In genomic region chr2:219609149-219609750, GRCh38 we compare ENCODE assay signal across 18 cellular contexts. TPM values are rescaled to one million over a fixed set of nuclear protein-coding genes. Genes with fewer than 3 reads are reported as not detected.
"Had no signal": no experiment of that assay in that cellular context is flagged by ENCODE, and none has a peak within 500 bp of the region (broad histone marks: within the 10 kb centered on the region; RNA-seq: fewer than 3 reads in every experiment).

No MANE protein-coding gene starts in this region.

- H3K27me3 Mint-ChIP-seq: naive thymus-derived CD4-positive, alpha-beta T cell; stimulated activated naive CD8-positive, alpha-beta T cell treated with anti-CD3 and anti-CD28 coated beads, Interleukin-15, amount 100 ng/mL, for 72 hours had no signal

- H3K27ac ChIP-seq: psoas muscle, thoracic aorta had no signal

- H3K27ac Mint-ChIP-seq: naive thymus-derived CD4-positive, alpha-beta T cell had no signal

- H3K9me3 Mint-ChIP-seq: naive thymus-derived CD4-positive, alpha-beta T cell; stimulated activated naive CD8-positive, alpha-beta T cell treated with anti-CD3 and anti-CD28 coated beads, Interleukin-15, amount 100 ng/mL, for 72 hours had no signal

- DNase-seq: activated CD4-positive, alpha-beta T cell treated with anti-CD3 and anti-CD28 coated beads, Interleukin-2, amount 50 U/mL, for 4 hours; activated effector memory CD4-positive, alpha-beta T cell treated with Interleukin-2 at 50 U/mL for 16 hours; activated naive CD4-positive, alpha-beta T cell treated with anti-CD3 and anti-CD28 coated beads, Interleukin-2, amount 50 U/mL, for 16 hours; activated T-cell treated with anti-CD3 and anti-CD28 coated beads, Interleukin-2, amount 50 U/mL, for 1 hour; caudate nucleus; foreskin melanocyte; mucosa of descending colon; naive thymus-derived CD4-positive, alpha-beta T cell; occipital lobe; psoas muscle; stimulated activated naive CD8-positive, alpha-beta T cell treated with anti-CD3 and anti-CD28 coated beads, Interleukin-15, amount 100 ng/mL, for 72 hours had no signal

- H3K9me3 ChIP-seq: adrenal gland, mucosa of descending colon, psoas muscle, thoracic aorta had no signal

- H3K27me3 ChIP-seq: adrenal gland had no signal

- H3K4me3 ChIP-seq: adrenal gland, coronary artery, mucosa of descending colon, psoas muscle, thoracic aorta had no signal

- H3K4me1 ChIP-seq: adrenal gland, psoas muscle had no signal

- ATAC-seq: left lobe of liver; mucosa of descending colon; naive thymus-derived CD4-positive, alpha-beta T cell; psoas muscle; sciatic nerve; stimulated activated naive CD8-positive, alpha-beta T cell treated with anti-CD3 and anti-CD28 coated beads, Interleukin-15, amount 100 ng/mL, for 72 hours had no signal

- H3K4me3 Mint-ChIP-seq: naive thymus-derived CD4-positive, alpha-beta T cell; stimulated activated naive CD8-positive, alpha-beta T cell treated with anti-CD3 and anti-CD28 coated beads, Interleukin-15, amount 100 ng/mL, for 72 hours had no signal

RNA-seq across cellular contexts. Expression of gene SLC4A3, which starts 18.2 kb away (rescaled TPM):
- polyA plus RNA-seq: naive thymus-derived CD4-positive, alpha-beta T cell had no signal

RNA-seq across cellular contexts. Expression of gene INHA, which starts 37.1 kb away (rescaled TPM):
- total RNA-seq: endothelial cell of umbilical vein, occipital lobe, urinary bladder had no signal
- polyA plus RNA-seq: naive thymus-derived CD4-positive, alpha-beta T cell had no signal

RNA-seq across cellular contexts. Expression of gene OBSL1, which starts 37.9 kb away (rescaled TPM):
- polyA plus RNA-seq: naive thymus-derived CD4-positive, alpha-beta T cell had no signal
